Comparison of ENCODE assay signal across 16 cellular contexts in genomic region chr3:48688737-48689075, GRCh38.
"Had no signal": no experiment of that assay in that cellular context is flagged by ENCODE, and none has a peak within 500 bp of the region (broad histone marks: within the 10 kb centered on the region; RNA-seq: fewer than 3 reads in every experiment).

No MANE protein-coding gene starts in this region.

- H3K9me3 ChIP-seq: heart left ventricle, uterus had no signal

- H3K9me3 Mint-ChIP-seq: naive thymus-derived CD4-positive, alpha-beta T cell; neural crest cell had no signal

- DNase-seq: effector memory CD4-positive, alpha-beta T cell; heart left ventricle; hippocampal formation; kidney glomerular epithelial cell; naive thymus-derived CD4-positive, alpha-beta T cell; right cardiac atrium; small intestine; stimulated activated CD4-positive, alpha-beta T cell treated with anti-CD3 and anti-CD28 coated beads, Interleukin-12 subunit alpha, Interleukin-12 subunit beta, amount 100 ng/mL, for 4 hours; stimulated activated CD4-positive, alpha-beta T cell treated with anti-CD3 and anti-CD28 coated beads, Interleukin-2, amount 100 ng/mL, for 48 hours; stimulated activated naive CD4-positive, alpha-beta T cell treated with Interleukin-2 at 50 U/mL for 16 hours; trophoblast cell; uterus had no signal

- H3K27me3 Mint-ChIP-seq: naive thymus-derived CD4-positive, alpha-beta T cell had no signal

- H3K4me1 ChIP-seq: uterus had no signal

- H3K27ac ChIP-seq: heart left ventricle, uterus had no signal

- FAIRE-seq: endometrium, frontal cortex, small intestine had no signal

- H3K4me3 ChIP-seq: heart left ventricle, uterus had no signal

- H3K27me3 ChIP-seq: heart left ventricle, uterus had no signal

- H3K36me3 ChIP-seq: uterus had no signal

- ATAC-seq: esophagus mucosa; heart left ventricle; naive thymus-derived CD4-positive, alpha-beta T cell; right cardiac atrium had no signal
